32 cellular contexts compared by ENCODE assay signal in genomic region chr10:83819609-83820008, GRCh38.
"Had no signal": no experiment of that assay in that cellular context is flagged by ENCODE, and none has a peak within 500 bp of the region (broad histone marks: within the 10 kb centered on the region; RNA-seq: fewer than 3 reads in every experiment).

No MANE protein-coding gene starts in this region.

- H3K27ac ChIP-seq: adrenal gland, breast epithelium, cardiac muscle cell, coronary artery, dorsolateral prefrontal cortex, esophagus muscularis mucosa, foreskin keratinocyte, gastrocnemius medialis, WERI-Rb-1 had no signal

- ATAC-seq: activated CD4-positive, CD25-positive, alpha-beta regulatory T cell treated with anti-CD3 and anti-CD28 coated beads, Interleukin-2, amount 50 U/mL, for 24 hours; activated CD8-positive, alpha-beta T cell treated with anti-CD3 and anti-CD28 coated beads for 36 hours; activated naive CD8-positive, alpha-beta T cell treated with anti-CD3 and anti-CD28 coated beads, Interleukin-2, amount 50 U/mL, for 24 hours; activated T-cell treated with anti-CD3 and anti-CD28 coated beads, Interleukin-2, amount 50 U/mL, for 4 hours; activated T-helper 17 cell treated with anti-CD3 and anti-CD28 coated beads, Interleukin-2, amount 50 U/mL, for 72 hours; foreskin keratinocyte; T-helper 17 cell had no signal

- H3K9me3 ChIP-seq: adrenal gland, breast epithelium, esophagus muscularis mucosa, gastrocnemius medialis had no signal

- H3K36me3 ChIP-seq: adrenal gland, breast epithelium, cardiac muscle cell, esophagus muscularis mucosa, gastrocnemius medialis, WERI-Rb-1 had no signal

- H3K4me3 ChIP-seq: adrenal gland, breast epithelium, cardiac muscle cell, coronary artery, dorsolateral prefrontal cortex, esophagus muscularis mucosa, gastrocnemius medialis had no signal

- H3K27me3 ChIP-seq: adrenal gland, breast epithelium, cardiac muscle cell, esophagus muscularis mucosa, foreskin keratinocyte, gastrocnemius medialis had no signal

- H3K4me1 ChIP-seq: adrenal gland, breast epithelium, foreskin keratinocyte, gastrocnemius medialis had no signal

- DNase-seq: activated B cell treated with CpG ODN at 0.5 μM for 24 hours; activated CD4-positive, alpha-beta T cell treated with anti-CD3 and anti-CD28 coated beads for 48 hours; activated CD4-positive, alpha-beta T cell treated with anti-CD3 and anti-CD28 coated beads, Interleukin-2, amount 50 U/mL, for 1 hour; activated CD4-positive, alpha-beta T cell treated with anti-CD3 and anti-CD28 coated beads, Interleukin-2, amount 50 U/mL, for 48 hours; activated CD8-positive, alpha-beta memory T cell treated with anti-CD3 and anti-CD28 coated beads for 24 hours; activated CD8-positive, alpha-beta T cell treated with anti-CD3 and anti-CD28 coated beads for 36 hours; activated effector memory CD4-positive, alpha-beta T cell treated with Interleukin-2 at 50 U/mL for 16 hours; activated gamma-delta T cell treated with Interleukin-2 at 50 U/mL for 16 hours; activated naive CD4-positive, alpha-beta T cell treated with anti-CD3 and anti-CD28 coated beads, Interleukin-2, amount 50 U/mL, for 16 hours; activated naive CD4-positive, alpha-beta T cell treated with Interleukin-2 at 50 U/mL for 16 hours; activated naive CD8-positive, alpha-beta T cell treated with anti-CD3 and anti-CD28 coated beads for 36 hours; activated naive CD8-positive, alpha-beta T cell treated with anti-CD3 and anti-CD28 coated beads, Interleukin-2, amount 50 U/mL, for 24 hours; activated T-cell treated with anti-CD3 and anti-CD28 coated beads, Interleukin-2, amount 50 U/mL, for 4 hours; adrenal gland; amygdala; aorta; dorsolateral prefrontal cortex; effector memory CD4-positive, alpha-beta T cell; erythroblast; foreskin keratinocyte; gastrocnemius medialis; glutamatergic neuron; T-helper 1 cell; T-helper 17 cell; T1000; WERI-Rb-1 had no signal
